In the genomic region with DNA sequence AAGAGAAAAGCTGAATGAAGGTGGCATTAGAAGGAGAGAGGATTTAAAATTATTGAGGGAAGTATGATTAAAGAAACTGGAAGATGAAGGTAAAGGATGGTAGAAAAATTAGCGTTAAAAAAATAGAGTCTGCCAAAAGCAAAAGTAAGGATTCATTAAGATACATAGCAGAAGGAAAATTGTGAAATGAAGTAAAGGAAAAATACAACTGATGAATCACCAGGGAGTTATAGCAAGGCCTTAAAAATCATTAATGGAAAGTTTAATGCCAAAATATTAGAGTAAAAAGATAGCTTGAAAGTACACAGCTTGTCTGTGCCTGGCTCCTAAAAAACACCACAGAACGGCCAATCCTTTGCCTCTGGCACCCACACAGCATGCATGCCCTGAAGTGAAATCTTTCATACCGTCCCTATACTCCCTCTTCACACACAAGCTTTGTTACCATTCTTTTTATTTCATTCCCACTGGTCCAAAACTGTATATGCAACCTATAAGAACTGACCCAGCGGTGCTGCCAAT, we compare ENCODE assay signal across 23 cellular contexts.
DNase-seq lines count a peak whose midpoint lies in the region; ATAC-seq and TF ChIP-seq lines count a peak whose summit lies in the region.
"Had no signal": no experiment of that assay in that cellular context is flagged by ENCODE, and none has a peak within 500 bp of the region (broad histone marks: within the 10 kb centered on the region; RNA-seq: fewer than 3 reads in every experiment).

No MANE protein-coding gene starts in this region.

- H2BK15ac ChIP-seq in IMR-90 (ENCODE audit: low read depth, low read length), result no peak overlapping the region

- H3K4me1 Mint-ChIP-seq in endodermal cell, result peaks cover 15% of the 10 kb centered on the region
- H3K4me1 Mint-ChIP-seq: CD4-positive, CD25-positive, alpha-beta regulatory T cell had no signal

- no peak overlapping the region for H2AFZ ChIP-seq in IMR-90 (replicated peaks; ENCODE audit: low read length, poor library complexity)
- H2AFZ ChIP-seq in mammary epithelial cell (ENCODE audit: low read depth, low read length), result no peak overlapping the region

- H4K20me1 ChIP-seq in IMR-90 (ENCODE audit: insufficient read depth, low read length) (no peaks in the 10 kb centered on the region), mammary epithelial cell (ENCODE audit: insufficient read depth, low read length) (no peaks in the 10 kb centered on the region)

- H2BK5ac ChIP-seq in IMR-90 (ENCODE audit: low read depth, low read length, poor library complexity, severe bottlenecking), result no peak overlapping the region

- TF ChIP-seq CTCF in 22Rv1 (IDR thresholded peaks at IDR 0.05) (no peak), IMR-90 (conservative IDR thresholded peaks at IDR 0.05; ENCODE audit: low read depth, low read length) (no peak), choroid plexus epithelial cell (conservative IDR thresholded peaks at IDR 0.05; ENCODE audit: low read depth, low read length) (no peak), RWPE1 (conservative IDR thresholded peaks at IDR 0.05; ENCODE audit: low read depth) (no peak), endodermal cell (conservative IDR thresholded peaks at IDR 0.05) (no peak), mammary epithelial cell (conservative IDR thresholded peaks at IDR 0.05 in 1 of 2, IDR thresholded peaks at IDR 0.05 in 1 of 2; ENCODE audit: extremely low read depth in 1 of 2, insufficient read depth in 1 of 2, low read depth in 1 of 2, low read length in 2 of 2) (no peak)

- in situ Hi-C loops in IMR-90 (cut with MboI; ENCODE audit: low sequenced_read_pairs), result no loop called here
- in situ Hi-C loops in mammary epithelial cell (cut with MboI; ENCODE audit: low sequenced_read_pairs in 2 of 2), result no loop called here

- H3K4me1 ChIP-seq in IMR-90 (ENCODE audit: control insufficient read depth, insufficient read depth, low read length) (peaks cover 6% of the 10 kb centered on the region), endodermal cell (ENCODE audit: control insufficient read depth, insufficient read depth, low read length) (peaks cover 8% of the 10 kb centered on the region), mammary epithelial cell (ENCODE audit: insufficient read depth, low read length) (no peaks in the 10 kb centered on the region)
- H3K4me1 ChIP-seq: BE2C, SJCRH30 had no signal

- dilution Hi-C loops in IMR-90 (cut with HindIII; ENCODE audit: low sequenced_read_pairs, unreplicated experiment) (no loop called here), mammary epithelial cell (cut with HindIII; ENCODE audit: low sequenced_read_pairs) (no loop called here)

- no peak overlapping the region for H4K91ac ChIP-seq in IMR-90 (ENCODE audit: insufficient read depth, low read depth, low read length)

- no peak overlapping the region for H3K27ac Mint-ChIP-seq in endodermal cell
- H3K27ac Mint-ChIP-seq: CD4-positive, CD25-positive, alpha-beta regulatory T cell; GM23338 had no signal

- CTCF ChIA-PET in IMR-90 (lab: Yijun Ruan, JAX) (interaction anchor here (0.8 kb wide), 1 partner anchor 13 kb away, joined by 3 read pairs; no protein-coding TSS in a partner anchor), RWPE1 (lab: Yijun Ruan, JAX) (interaction anchor here (0.5 to 1.1 kb wide), 3 partner anchors 9 to 122 kb away, joined by 3 to 4 read pairs (median 3); no protein-coding TSS in a partner anchor), mammary epithelial cell (lab: Charles Lee; ENCODE audit: low non-redundant PET) (no interaction called here)

- no peaks in the 10 kb centered on the region for H3K79me2 ChIP-seq in mammary epithelial cell (ENCODE audit: insufficient read depth, low read length)

- H3K9ac ChIP-seq in IMR-90 (ENCODE audit: low read depth, low read length), result no peak overlapping the region
- no peak overlapping the region for H3K9ac ChIP-seq in endodermal cell (ENCODE audit: extremely low read depth, low read length, poor library complexity, severe bottlenecking)
- H3K9ac ChIP-seq in mammary epithelial cell (ENCODE audit: insufficient read depth, low read length), result no peak overlapping the region

- WGBS in IMR-90 (ENCODE audit: extremely low coverage in 2 of 2, insufficient read length in 1 of 2), 2 experiments, result 54 to 94% methylated on average over 1 to 3 of the region's 4 CpGs
- 91 to 95% methylated on average over 3 to 4 of the region's 4 CpGs for WGBS in endodermal cell (ENCODE audit: insufficient coverage in 1 of 2, insufficient read length in 1 of 2), 2 experiments
- WGBS in mammary epithelial cell (ENCODE audit: low coverage, missing lambda C conversion rate), result 51% methylated on average over 4 of the region's 4 CpGs

- H2AK5ac ChIP-seq in IMR-90 (ENCODE audit: low read depth, low read length), result no peak overlapping the region

- BruUV-seq in IMR-90 (replicated peaks; lab: Mats Ljungman, UMichigan), result no TSS peak
- BruUV-seq in mammary epithelial cell (replicated peaks; lab: Mats Ljungman, UMichigan), result no TSS peak

- H2BK120ac ChIP-seq in IMR-90 (ENCODE audit: low read depth, low read length), result no peak overlapping the region

- H3K4me2 ChIP-seq in IMR-90 (ENCODE audit: low read depth, low read length) (no peak overlapping the region; the same call in 1 of the 2 replicates), mammary epithelial cell (ENCODE audit: insufficient read depth, low read depth, low read length) (no peak overlapping the region)
- H3K4me2 ChIP-seq: GM23338 had no signal

- no peak overlapping the region for H3K4me3 Mint-ChIP-seq in endodermal cell
- H3K4me3 Mint-ChIP-seq: CD4-positive, CD25-positive, alpha-beta regulatory T cell; GM23338 had no signal

- H3K4ac ChIP-seq in IMR-90 (ENCODE audit: low read depth, low read length), result no peak overlapping the region

- H3K36me3 ChIP-seq in IMR-90 (ENCODE audit: control insufficient read depth, insufficient read depth, low read length), result no peaks in the 10 kb centered on the region
- H3K36me3 ChIP-seq in endodermal cell (ENCODE audit: control insufficient read depth, insufficient read depth, low read length), result no peaks in the 10 kb centered on the region
- H3K36me3 ChIP-seq in mammary epithelial cell (ENCODE audit: insufficient read depth, low read length), result no peaks in the 10 kb centered on the region
- H3K36me3 ChIP-seq: BE2C, SJCRH30 had no signal

- H2BK20ac ChIP-seq in IMR-90 (ENCODE audit: low read depth, low read length), result no peak overlapping the region

- no peak overlapping the region; the same call in 1 of the 2 replicates for H3K18ac ChIP-seq in IMR-90 (ENCODE audit: low read depth, low read length)

- no peaks in the 10 kb centered on the region for H3K27me3 Mint-ChIP-seq in endodermal cell (ENCODE audit: insufficient read depth)

- H3K14ac ChIP-seq in IMR-90 (replicated peaks; ENCODE audit: low read depth, low read length), result no peak overlapping the region

- H2AK9ac ChIP-seq in IMR-90 (replicated peaks; ENCODE audit: low read depth, low read length, poor library complexity), result no peak overlapping the region

- no peaks in the 10 kb centered on the region for H3K36me3 Mint-ChIP-seq in endodermal cell (ENCODE audit: low read depth)
- H3K36me3 Mint-ChIP-seq: CD4-positive, CD25-positive, alpha-beta regulatory T cell had no signal

- H3K23ac ChIP-seq in IMR-90 (ENCODE audit: low read depth, low read length), result no peak overlapping the region

- no peaks in the 10 kb centered on the region for H3K79me1 ChIP-seq in IMR-90 (ENCODE audit: low read depth in 1 of 2, low read length in 2 of 2)

- H3K56ac ChIP-seq in IMR-90 (ENCODE audit: extremely low read depth, insufficient read depth, low read length), result no peak overlapping the region

- ATAC-seq in IMR-90 (ENCODE audit: low read depth), result no peak; the same call in 1 of the 2 replicates
- no peak for ATAC-seq in HG02678 (IDR thresholded peaks at IDR 0.05; ENCODE audit: unreplicated experiment)
- ATAC-seq: GM12878, HepG2 had no signal

- no peak overlapping the region for H3K4me3 ChIP-seq in IMR-90 (ENCODE audit: insufficient read depth, low read depth, low read length)
- H3K4me3 ChIP-seq in choroid plexus epithelial cell (ENCODE audit: low read depth, low read length), result no peak overlapping the region
- no peak overlapping the region for H3K4me3 ChIP-seq in endodermal cell (ENCODE audit: low read length)
- H3K4me3 ChIP-seq in mammary epithelial cell (replicated peaks in 1 of 3; ENCODE audit: insufficient read depth in 1 of 3, low read depth in 2 of 3, low read length in 3 of 3), result no peak overlapping the region
- H3K4me3 ChIP-seq: GM12878, GM23338, SJCRH30 had no signal

- H4K5ac ChIP-seq in IMR-90 (ENCODE audit: low read depth, low read length), result no peak overlapping the region; the same call in 1 of the 2 replicates

- TF ChIP-seq POLR2A in IMR-90 (IDR thresholded peaks at IDR 0.05; ENCODE audit: low read depth, low read length), result no peak

- H3K9me1 ChIP-seq in IMR-90 (ENCODE audit: insufficient read depth, low read length), result no peaks in the 10 kb centered on the region; the same call in 1 of the 2 replicates

- no peaks in the 10 kb centered on the region for H3K9me3 Mint-ChIP-seq in endodermal cell
- H3K9me3 Mint-ChIP-seq: CD4-positive, CD25-positive, alpha-beta regulatory T cell; GM23338 had no signal

- intact Hi-C loops in IMR-90 (cut with micrococcal nuclease) (no loop called here), mammary epithelial cell (cut with micrococcal nuclease) (no loop called here)

- no peak for TF ChIP-seq RAD21 in IMR-90 (IDR thresholded peaks at IDR 0.05; ENCODE audit: low read length)

- peaks cover 2% of the 10 kb centered on the region; the same call in 1 of the 2 replicates for H3K27me3 ChIP-seq in IMR-90 (ENCODE audit: control insufficient read depth, insufficient read depth, low read length)
- H3K27me3 ChIP-seq in endodermal cell (ENCODE audit: control insufficient read depth, insufficient read depth, low read length, poor library complexity, severe bottlenecking), result no peaks in the 10 kb centered on the region
- no peaks in the 10 kb centered on the region for H3K27me3 ChIP-seq in mammary epithelial cell (ENCODE audit: insufficient read depth, low read length)
- H3K27me3 ChIP-seq: BE2C, SJCRH30 had no signal

- H3K9me3 ChIP-seq in IMR-90 (ENCODE audit: control insufficient read depth, insufficient read depth, low read length) (peaks cover 4% of the 10 kb centered on the region; the same call in 1 of the 2 replicates), endodermal cell (ENCODE audit: control insufficient read depth, low read length) (no peaks in the 10 kb centered on the region), mammary epithelial cell (replicated peaks; ENCODE audit: insufficient read depth, low read length) (no peaks in the 10 kb centered on the region)
- H3K9me3 ChIP-seq: BE2C, SJCRH30 had no signal

- no peak overlapping the region for H4K8ac ChIP-seq in IMR-90 (ENCODE audit: low read depth in 2 of 2, low read length in 2 of 2)

- H3K27ac ChIP-seq in 22Rv1, result peak overlapping the region; percentile 30; the same call in 1 of the 2 replicates
- H3K27ac ChIP-seq in IMR-90 (ENCODE audit: insufficient read depth, low read length), result no peak overlapping the region
- H3K27ac ChIP-seq in RWPE1, result no peak overlapping the region
- no peak overlapping the region for H3K27ac ChIP-seq in endodermal cell (ENCODE audit: low read depth, low read length)
- no peak overlapping the region for H3K27ac ChIP-seq in mammary epithelial cell (ENCODE audit: insufficient read depth, low read depth, low read length)
- H3K27ac ChIP-seq: SJCRH30 had no signal

- DNase-seq in IMR-90, result peak; percentile 34
- peak; percentile 33 for DNase-seq in choroid plexus epithelial cell (ENCODE audit: low read depth)
- DNase-seq in iris pigment epithelial cell (ENCODE audit: low read depth), result peak; percentile 48
- DNase-seq in RWPE1 (ENCODE audit: low spot score), result no peak
- DNase-seq in endodermal cell, result no peak
- DNase-seq in mammary epithelial cell, result no peak
- DNase-seq: 8988T; BE2C; CD4-positive, CD25-positive, alpha-beta regulatory T cell; COR-L47; DMS 273 treated with DMSO at 0.1 percent for 48 hours; GF-D8; KG1; NCI-H1694 treated with DMSO at 0.1 percent for 48 hours; NCI-H2107; NCI-H226; NCI-H524; SJCRH30 had no signal

- POLR2A ChIA-PET in IMR-90 (lab: Charles Lee; ENCODE audit: unreplicated experiment) (interaction anchor here (0.6 kb wide), 1 partner anchor 1108 kb away, joined by 8 read pairs; no protein-coding TSS in a partner anchor), RWPE1 (lab: Yijun Ruan, JAX; ENCODE audit: low non-redundant PET) (no interaction called here)

Comparison
In these comparisons a context has a peak if more than half of its experiments do, and no peak if none do; other contexts are left out.
1. DNase-seq: peak in IMR-90 (single experiment), choroid plexus epithelial cell (single experiment) and iris pigment epithelial cell (single experiment); none in RWPE1 (single experiment), endodermal cell (single experiment) and mammary epithelial cell (single experiment).